8 cellular contexts compared by ENCODE assay signal in genomic region chrX:97563531-97564133, GRCh38.
DNase-seq lines count a peak whose midpoint lies in the region; ATAC-seq and TF ChIP-seq lines count a peak whose summit lies in the region.

No MANE protein-coding gene starts in this region.

- H3K9me3 ChIP-seq in WERI-Rb-1 (ENCODE audit: severe bottlenecking): no peaks in the 10 kb centered on the region

- H3K27ac Mint-ChIP-seq in mesothelial cell of epicardium: peak overlapping the region; percentile 70

- TF ChIP-seq CTCF in GM10248 (IDR thresholded peaks at IDR 0.05; ENCODE audit: control extremely low read depth, extremely low read depth, low read depth, missing control alignments) (no peak), LNCaP clone FGC (IDR thresholded peaks at IDR 0.05; ENCODE audit: control insufficient read depth, extremely low read depth, insufficient read depth) (no peak), WERI-Rb-1 (IDR thresholded peaks at IDR 0.05; ENCODE audit: low read depth, low read length) (no peak), cardiac fibroblast (IDR thresholded peaks at IDR 0.05; ENCODE audit: low read depth, low read length) (no peak), mesothelial cell of epicardium (IDR thresholded peaks at IDR 0.05; ENCODE audit: unreplicated experiment) (no peak)

- no peaks in the 10 kb centered on the region for H3K36me3 Mint-ChIP-seq in mesothelial cell of epicardium

- peak; percentile 98 for ATAC-seq in GM21825 (IDR thresholded peaks at IDR 0.05; ENCODE audit: unreplicated experiment)

- peaks cover 31% of the 10 kb centered on the region for H3K36me3 ChIP-seq in WERI-Rb-1

- peaks cover 17% of the 10 kb centered on the region for H3K4me1 Mint-ChIP-seq in mesothelial cell of epicardium

- H3K27ac ChIP-seq in WERI-Rb-1: peak overlapping the region; percentile 82

- no peaks in the 10 kb centered on the region for H3K27me3 ChIP-seq in WERI-Rb-1 (ENCODE audit: insufficient read depth, low read depth, severe bottlenecking)

- no peaks in the 10 kb centered on the region for H3K27me3 Mint-ChIP-seq in mesothelial cell of epicardium (ENCODE audit: low read depth)

- peaks cover 5% of the 10 kb centered on the region for H3K9me3 Mint-ChIP-seq in mesothelial cell of epicardium

- DNase-seq in GM10248 (ENCODE audit: extremely low spot score): peak; percentile 37
- DNase-seq in LNCaP clone FGC (ENCODE audit: low read depth): no peak
- DNase-seq in WERI-Rb-1: peak; percentile 17
- peak; percentile 63 to 73 for DNase-seq in cardiac fibroblast (ENCODE audit: low read depth in 2 of 2)
- no peak for DNase-seq in mesothelial cell of epicardium (ENCODE audit: low spot score in 2 of 2, unreplicated experiment in 2 of 2)
- DNase-seq in stimulated activated CD8-positive, alpha-beta memory T cell treated with anti-CD3 and anti-CD28 coated beads, Interleukin-4, amount 100 ng/mL, for 48 hours: peak; percentile 39
- no peak for DNase-seq in NCI-H2171 (lab: John Stamatoyannopoulos, UW)

- H3K4me3 Mint-ChIP-seq in mesothelial cell of epicardium: peak overlapping the region; percentile 44

- POLR2A ChIA-PET in GM10248 (lab: Yijun Ruan, JAX): no interaction called here

- CTCF ChIA-PET in GM10248 (lab: Yijun Ruan, JAX): no interaction called here

- H3K4me3 ChIP-seq in LNCaP clone FGC (ENCODE audit: low read depth, low read length): peak overlapping the region; percentile 15; the same call in 1 of the 2 replicates
- peak overlapping the region; percentile 82 for H3K4me3 ChIP-seq in WERI-Rb-1 (ENCODE audit: low read depth, low read length)
- H3K4me3 ChIP-seq in cardiac fibroblast (replicated peaks in 1 of 2; ENCODE audit: low read depth in 2 of 2, low read length in 2 of 2): peak overlapping the region; percentile 13 to 21

Comparison
In these comparisons a context has a peak if more than half of its experiments do, and no peak if none do; other contexts are left out.
1. DNase-seq: peak in GM10248 (single experiment), WERI-Rb-1 (single experiment), cardiac fibroblast (2 of 2) and stimulated activated CD8-positive, alpha-beta memory T cell treated with anti-CD3 and anti-CD28 coated beads, Interleukin-4, amount 100 ng/mL, for 48 hours (single experiment); none in LNCaP clone FGC (single experiment), mesothelial cell of epicardium (0 of 2) and NCI-H2171 (single experiment).
2. H3K4me3 ChIP-seq: peak in every context shown above with its lines; median percentile 82 in WERI-Rb-1; 17 in cardiac fibroblast; 15 in LNCaP clone FGC.